22 cellular contexts compared by ENCODE assay signal in the genomic region with DNA sequence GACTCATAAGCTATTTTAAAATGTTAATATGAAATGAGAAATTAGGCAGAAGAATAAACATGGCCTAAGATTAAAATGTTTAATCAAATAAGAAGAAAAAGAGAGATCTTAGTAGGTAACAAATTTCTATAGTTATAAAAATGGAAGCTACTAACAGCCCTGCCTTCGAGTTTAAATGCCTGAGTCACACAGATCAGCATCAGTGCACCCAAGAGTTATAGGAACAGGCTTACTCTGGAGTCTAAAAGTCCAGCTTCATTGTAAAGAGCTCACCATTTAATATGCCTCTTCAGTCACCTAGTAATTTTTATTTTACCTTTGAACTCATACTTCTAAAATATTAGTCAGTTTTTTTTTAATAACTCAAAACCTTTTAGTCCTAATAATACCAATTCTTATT. TPM values are rescaled to one million over a fixed set of nuclear protein-coding genes. Genes with fewer than 3 reads are reported as not detected.
DNase-seq lines count a peak whose midpoint lies in the region; ATAC-seq, FAIRE-seq and TF ChIP-seq lines count a peak whose summit lies in the region.
"Had no signal": no experiment of that assay in that cellular context is flagged by ENCODE, and none has a peak within 500 bp of the region (broad histone marks: within the 10 kb centered on the region; RNA-seq: fewer than 3 reads in every experiment).

No MANE protein-coding gene starts in this region.

- no peak overlapping the region for H3K9ac ChIP-seq in SK-N-SH
- no peak overlapping the region for H3K9ac ChIP-seq in K562 (ENCODE audit: insufficient read depth in 1 of 2, low read depth in 2 of 2, low read length in 2 of 2)
- peak overlapping the region; percentile 43 for H3K9ac ChIP-seq in mesenchymal stem cell (ENCODE audit: low read length)

- ATAC-seq in SK-N-SH treated with all-trans-retinoic acid at 6 μM for 48 hours (peak; percentile 53; the same call in 1 of the 3 replicates), K562 (0 out of 3 replicates have a peak, but pooled peaks have one; percentile 39), HG03439 (IDR thresholded peaks at IDR 0.05; ENCODE audit: unreplicated experiment) (no peak)
- ATAC-seq: Right ventricle myocardium inferior had no signal

- H3K9me3 ChIP-seq in SK-N-SH, result peaks cover 6% of the 10 kb centered on the region; the same call in 1 of the 2 replicates
- H3K9me3 ChIP-seq in K562 (replicated peaks; ENCODE audit: control insufficient read depth, insufficient read depth, low read depth, low read length), result no peaks in the 10 kb centered on the region
- no peaks in the 10 kb centered on the region for H3K9me3 ChIP-seq in mesenchymal stem cell (ENCODE audit: control insufficient read depth, low read length)
- H3K9me3 ChIP-seq: BE2C had no signal

- no peak overlapping the region for H3K18ac ChIP-seq in mesenchymal stem cell (ENCODE audit: low read depth in 1 of 2, low read length in 2 of 2)

- no peak for DNase-seq in SK-N-SH
- no peak for DNase-seq in K562 (ENCODE audit: extremely low read depth in 1 of 4, low spot score in 3 of 4)
- no peak for DNase-seq in mesenchymal stem cell
- no peak for DNase-seq in NCI-H146 treated with DMSO at 0.1 percent for 48 hours (lab: John Stamatoyannopoulos, UW; ENCODE audit: unreplicated experiment)
- DNase-seq in NCI-H1694 (lab: John Stamatoyannopoulos, UW), result no peak
- DNase-seq in activated CD4-positive, alpha-beta memory T cell treated with anti-CD3 and anti-CD28 coated beads, Interleukin-2, amount 10 ng/mL, durations not matched to agents 7 days and 5 days, result no peak
- DNase-seq: BE2C; CD4-positive, CD25-positive, alpha-beta regulatory T cell; COR-L47; DMS 273 treated with DMSO at 0.1 percent for 48 hours; DND-41; KG1; NCI-H1105 treated with DMSO at 0.1 percent for 48 hours; NCI-H187 treated with DMSO at 0.1 percent for 48 hours; NCI-H2227 treated with DMSO at 0.1 percent for 48 hours; NCI-H510A treated with DMSO at 0.1 percent for 48 hours; NCI-H774 had no signal

- H2AFZ ChIP-seq in SK-N-SH (ENCODE audit: low read depth), result no peak overlapping the region; the same call in 1 of the 2 replicates
- H2AFZ ChIP-seq in K562 (ENCODE audit: low read depth, low read length), result no peak overlapping the region
- H2AFZ ChIP-seq in mesenchymal stem cell (ENCODE audit: low read depth, low read length), result no peak overlapping the region

- H4K91ac ChIP-seq in mesenchymal stem cell (ENCODE audit: low read length), result no peak overlapping the region

- H2BK15ac ChIP-seq in mesenchymal stem cell (ENCODE audit: low read depth, poor library complexity, severe bottlenecking), result no peak overlapping the region

- no peaks in the 10 kb centered on the region for H3K9me1 ChIP-seq in K562 (ENCODE audit: control insufficient read depth, insufficient read depth, low read length)

- 63% methylated on average over 1 of the region's 1 CpG for WGBS in SK-N-SH (ENCODE audit: low lambda C conversion rate)
- WGBS in K562 (ENCODE audit: insufficient coverage, low coverage, missing lambda C conversion rate), result 15% methylated on average over 1 of the region's 1 CpG
- WGBS in mesenchymal stem cell, result 89% methylated on average over 1 of the region's 1 CpG

- H2BK12ac ChIP-seq in mesenchymal stem cell (ENCODE audit: low read length in 2 of 2), result no peak overlapping the region

- H3K4me2 ChIP-seq in SK-N-SH (no peak overlapping the region), K562 (ENCODE audit: insufficient read depth, low read length) (no peak overlapping the region), mesenchymal stem cell (ENCODE audit: low read length, poor library complexity, severe bottlenecking) (no peak overlapping the region)

- H3K79me2 ChIP-seq in SK-N-SH (ENCODE audit: insufficient read depth), result no peaks in the 10 kb centered on the region
- no peaks in the 10 kb centered on the region for H3K79me2 ChIP-seq in K562 (ENCODE audit: control insufficient read depth, insufficient read depth, low read length)

- H3K36me3 Mint-ChIP-seq in activated CD4-positive, alpha-beta memory T cell treated with anti-CD3 and anti-CD28 coated beads, Interleukin-2, amount 10 ng/mL, durations not matched to agents 7 days and 5 days (ENCODE audit: low read depth), result no peaks in the 10 kb centered on the region
- H3K36me3 Mint-ChIP-seq: CD4-positive, CD25-positive, alpha-beta regulatory T cell had no signal

- H3K4me3 ChIP-seq in SK-N-SH (ENCODE audit: low read depth in 2 of 2, low read length in 1 of 2) (no peak overlapping the region), K562 (no peak overlapping the region), mesenchymal stem cell (ENCODE audit: insufficient read depth in 1 of 2, low read depth in 1 of 2, low read length in 2 of 2) (no peak overlapping the region)
- H3K4me3 ChIP-seq: HAP-1 had no signal

- peaks cover under 1% of the 10 kb centered on the region for H3K9me3 Mint-ChIP-seq in activated CD4-positive, alpha-beta memory T cell treated with anti-CD3 and anti-CD28 coated beads, Interleukin-2, amount 10 ng/mL, durations not matched to agents 7 days and 5 days

- no peak for FAIRE-seq in K562 (lab: Jason Lieb, UNC)

- no peak overlapping the region for H3K14ac ChIP-seq in mesenchymal stem cell (ENCODE audit: low read length in 2 of 2)

- no peak for TF ChIP-seq EP300 in SK-N-SH (IDR thresholded peaks at IDR 0.05; ENCODE audit: borderline replicate concordance in 1 of 2, low read depth in 1 of 2, low read length in 1 of 2)
- no peak for TF ChIP-seq EP300 in K562 (IDR thresholded peaks at IDR 0.05; ENCODE audit: low read length)

- H3K4me1 ChIP-seq in SK-N-SH (ENCODE audit: control insufficient read depth in 1 of 2, insufficient read depth in 2 of 2, low read depth in 1 of 2, low read length in 1 of 2) (no peaks in the 10 kb centered on the region), K562 (replicated peaks in 1 of 2; ENCODE audit: control insufficient read depth in 2 of 2, insufficient read depth in 2 of 2, low read length in 2 of 2) (no peaks in the 10 kb centered on the region; a peak in 2 of 5 replicates), mesenchymal stem cell (ENCODE audit: control insufficient read depth, insufficient read depth, low read depth, low read length) (peaks cover 6% of the 10 kb centered on the region)
- H3K4me1 ChIP-seq: BE2C, HAP-1 had no signal

- H2AK5ac ChIP-seq in mesenchymal stem cell (ENCODE audit: low read length, severe bottlenecking), result no peak overlapping the region

- intact Hi-C loops in K562 (cut with micrococcal nuclease), result no loop called here

- CTCF ChIA-PET in SK-N-SH (lab: Yijun Ruan, JAX), result no interaction called here
- CTCF ChIA-PET in K562 (lab: Yijun Ruan, JAX; ENCODE audit: low intra/inter-chr PET ratio), result no interaction called here
- CTCF ChIA-PET in activated CD4-positive, alpha-beta memory T cell treated with anti-CD3 and anti-CD28 coated beads, Interleukin-2, amount 10 ng/mL, durations not matched to agents 7 days and 5 days (lab: Charles Lee), result interaction anchor here (0.6 kb wide), 1 partner anchor 314 kb away, joined by 4 read pairs; no protein-coding TSS in a partner anchor

- TF ChIP-seq POLR2A in K562 (conservative IDR thresholded peaks at IDR 0.05), result no peak

- H2BK5ac ChIP-seq in mesenchymal stem cell (ENCODE audit: low read depth, low read length, poor library complexity, severe bottlenecking), result no peak overlapping the region

- no peak overlapping the region for H3K4ac ChIP-seq in mesenchymal stem cell (ENCODE audit: low read depth in 1 of 2, low read length in 2 of 2)

- no peaks in the 10 kb centered on the region for H3K36me3 ChIP-seq in SK-N-SH (replicated peaks in 1 of 2; ENCODE audit: control insufficient read depth in 1 of 2, insufficient read depth in 2 of 2, low read length in 1 of 2)
- no peaks in the 10 kb centered on the region for H3K36me3 ChIP-seq in K562 (ENCODE audit: control insufficient read depth, insufficient read depth, low read length)
- peaks cover 0 to 6% of the 10 kb centered on the region in 2 experiments for H3K36me3 ChIP-seq in mesenchymal stem cell (ENCODE audit: control insufficient read depth in 1 of 2, insufficient read depth in 2 of 2, low read depth in 1 of 2, low read length in 2 of 2)
- H3K36me3 ChIP-seq: BE2C, HAP-1 had no signal

- H3F3A ChIP-seq in SK-N-SH (replicated peaks; ENCODE audit: insufficient read depth), result peaks cover 5% of the 10 kb centered on the region

- no peaks in the 10 kb centered on the region for H3K27me3 ChIP-seq in SK-N-SH (ENCODE audit: insufficient read depth)
- 0 out of 5 replicates have a peak, but pooled peaks cover 0 to 3% of the 10 kb centered on the region in 2 experiments for H3K27me3 ChIP-seq in K562 (ENCODE audit: control insufficient read depth in 2 of 2, insufficient read depth in 2 of 2, low read length in 2 of 2)
- no peaks in the 10 kb centered on the region for H3K27me3 ChIP-seq in mesenchymal stem cell (ENCODE audit: control insufficient read depth in 1 of 2, insufficient read depth in 1 of 2, low read length in 2 of 2)
- H3K27me3 ChIP-seq: BE2C had no signal

- H3K9me2 ChIP-seq in SK-N-SH, result no peaks in the 10 kb centered on the region

- H3K27ac Mint-ChIP-seq in activated CD4-positive, alpha-beta memory T cell treated with anti-CD3 and anti-CD28 coated beads, Interleukin-2, amount 10 ng/mL, durations not matched to agents 7 days and 5 days, result no peak overlapping the region
- H3K27ac Mint-ChIP-seq: CD4-positive, CD25-positive, alpha-beta regulatory T cell had no signal

- no peak overlapping the region for H3K4me3 Mint-ChIP-seq in activated CD4-positive, alpha-beta memory T cell treated with anti-CD3 and anti-CD28 coated beads, Interleukin-2, amount 10 ng/mL, durations not matched to agents 7 days and 5 days

- H4K8ac ChIP-seq in mesenchymal stem cell (ENCODE audit: low read length), result no peak overlapping the region

- H3K23ac ChIP-seq in mesenchymal stem cell (ENCODE audit: low read length in 2 of 2), result no peak overlapping the region

- H3K27me3 Mint-ChIP-seq in activated CD4-positive, alpha-beta memory T cell treated with anti-CD3 and anti-CD28 coated beads, Interleukin-2, amount 10 ng/mL, durations not matched to agents 7 days and 5 days, result no peaks in the 10 kb centered on the region

- BruUV-seq in K562 (replicated peaks; lab: Mats Ljungman, UMichigan), result no TSS peak

- POLR2A ChIA-PET in SK-N-SH (lab: Yijun Ruan, JAX) (no interaction called here), K562 (lab: Yijun Ruan, JAX) (no interaction called here)
- POLR2A ChIA-PET in activated CD4-positive, alpha-beta memory T cell treated with anti-CD3 and anti-CD28 coated beads, Interleukin-2, amount 10 ng/mL, durations not matched to agents 7 days and 5 days (lab: Charles Lee), result no interaction called here

- no peaks in the 10 kb centered on the region for H4K20me1 ChIP-seq in SK-N-SH (ENCODE audit: insufficient read depth)
- H4K20me1 ChIP-seq in K562 (replicated peaks; ENCODE audit: control insufficient read depth, insufficient read depth, low read length), result no peaks in the 10 kb centered on the region

- H3K79me1 ChIP-seq in mesenchymal stem cell (replicated peaks; ENCODE audit: low read length, poor library complexity, severe bottlenecking), result peaks cover 13% of the 10 kb centered on the region

- H3K4me1 Mint-ChIP-seq in activated CD4-positive, alpha-beta memory T cell treated with anti-CD3 and anti-CD28 coated beads, Interleukin-2, amount 10 ng/mL, durations not matched to agents 7 days and 5 days, result no peaks in the 10 kb centered on the region
- H3K4me1 Mint-ChIP-seq: CD4-positive, CD25-positive, alpha-beta regulatory T cell had no signal

- no peak overlapping the region for H3K27ac ChIP-seq in SK-N-SH (ENCODE audit: low read depth in 2 of 2, low read length in 1 of 2)
- H3K27ac ChIP-seq in K562 (ENCODE audit: extremely low read depth, low read depth, low read length), result peak overlapping the region; percentile 6; the same call in 1 of the 3 replicates
- no peak overlapping the region for H3K27ac ChIP-seq in mesenchymal stem cell (ENCODE audit: low read length, poor library complexity, severe bottlenecking)
- H3K27ac ChIP-seq: 22Rv1 had no signal

- TF ChIP-seq RAD21 in SK-N-SH (IDR thresholded peaks at IDR 0.05; ENCODE audit: low read length) (no peak), K562 (CRISPR knock-in tag; conservative IDR thresholded peaks at IDR 0.05 in 1 of 2, IDR thresholded peaks at IDR 0.05 in 1 of 2) (no peak)

- in situ Hi-C loops in K562 (cut with MboI), result no loop called here

- TF ChIP-seq CTCF in SK-N-SH (IDR thresholded peaks at IDR 0.05) (no peak), K562 (IDR thresholded peaks at IDR 0.05 in 2 of 3, conservative IDR thresholded peaks at IDR 0.05 in 1 of 3; ENCODE audit: insufficient read depth in 2 of 3, low read depth in 1 of 3, low read length in 3 of 3) (no peak)

- no peak overlapping the region for H2BK120ac ChIP-seq in mesenchymal stem cell (ENCODE audit: low read depth, low read length)

RNA-seq across cellular contexts. Expression of a gene that starts 52.6 kb away (rescaled TPM):
- 108 and 128 TPM in 2 replicates for polyA plus RNA-seq in SK-N-SH (2012; rRNA removed)
- 138 and 139 TPM in 2 replicates for polyA plus RNA-seq in SK-N-SH (2012; cell fraction: cytosol; rRNA removed)
- polyA plus RNA-seq in SK-N-SH (2012; cell fraction: nucleus; rRNA removed), result 49.3 and 55.5 TPM in 2 replicates
- 12.6 and 25.0 TPM in 2 replicates for total RNA-seq in K562 (2011; cell fraction: chromatin; rRNA removed; ENCODE audit: low replicate concordance)
- 16.4 and 20.8 TPM in 2 replicates for total RNA-seq in K562 (2011; cell fraction: nucleolus; rRNA removed)
- total RNA-seq in K562 (2011; cell fraction: nucleoplasm; rRNA removed), result 21.3 and 23.7 TPM in 2 replicates
- total RNA-seq in K562 (2014; rRNA removed), result 9.9 and 10.7 TPM in 2 replicates
- 11.9 and 21.6 TPM in 2 replicates for total RNA-seq in K562 (2014; rRNA removed; fragmentation: Illumina TruSeq; extraction: Trizol)
- 29.1 and 29.8 TPM in 2 replicates for total RNA-seq in K562 (2015; rRNA removed; fragmentation: Illumina TruSeq; extraction: Trizol)
- total RNA-seq in K562 (2021), result 55.1 and 57.4 TPM in 2 replicates
- polyA plus RNA-seq in K562 (2011; rRNA removed), result 18.6 and 21.3 TPM in 2 replicates
- polyA plus RNA-seq in K562 (2011; cell fraction: cytosol; rRNA removed), result 24.1 and 28.7 TPM in 2 replicates
- polyA plus RNA-seq in K562 (2011; cell fraction: nucleus; rRNA removed), result 16.2 and 18.7 TPM in 2 replicates
- 46.4 and 129 TPM in 2 replicates for polyA plus RNA-seq in K562 (2012)
- polyA plus RNA-seq in K562 (2014; fragmentation: Illumina TruSeq; extraction: Trizol), result 16.9 and 26.0 TPM in 2 replicates
- polyA plus RNA-seq in K562 (2014; fragmentation: Nextera tagmentation; extraction: Ambion mirVana), result 1 to 10 TPM; 4.3 to 5.7 TPM
- 23.1 and 39.8 TPM in 2 replicates for polyA plus RNA-seq in K562 (2014; rRNA removed)
- polyA minus RNA-seq in K562 (2011; rRNA and poly(A)+ RNA removed), result 8.9 and 9.1 TPM in 2 replicates
- 8.2 and 13.9 TPM in 2 replicates for polyA minus RNA-seq in K562 (2011; cell fraction: cytosol; rRNA and poly(A)+ RNA removed)
- 9.2 and 11.0 TPM in 2 replicates for polyA minus RNA-seq in K562 (2011; cell fraction: nucleus; rRNA and poly(A)+ RNA removed)
- polyA plus RNA-seq in mesenchymal stem cell (2013, experiment 1 of 2), result 768 TPM
- polyA plus RNA-seq in mesenchymal stem cell (2013, experiment 2 of 2), result 790 TPM
- total RNA-seq in activated CD4-positive, alpha-beta memory T cell treated with anti-CD3 and anti-CD28 coated beads, Interleukin-2, amount 10 ng/mL, durations not matched to agents 7 days and 5 days, result 10 to 100 TPM; 49.4 to 49.9 TPM
